In the genomic region with DNA sequence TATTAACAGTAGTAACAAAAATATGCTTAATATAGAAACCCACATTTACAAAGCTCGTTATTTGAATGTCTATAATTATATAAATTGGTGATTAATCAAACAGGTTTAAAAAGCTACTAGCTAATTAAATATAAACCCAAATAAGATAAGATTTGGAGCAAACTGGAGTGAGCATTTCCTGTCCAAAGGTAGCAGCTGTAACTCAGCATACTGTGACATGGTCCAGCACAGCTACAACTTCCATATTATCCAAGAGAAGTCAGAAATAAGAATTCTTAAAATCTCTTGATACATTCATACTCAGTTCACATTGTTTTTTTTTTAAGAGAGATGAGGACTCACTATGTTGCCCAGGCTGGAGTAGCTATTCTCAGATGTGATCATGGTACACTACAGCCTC, we compare ENCODE assay signal across 23 cellular contexts. TPM values are rescaled to one million over a fixed set of nuclear protein-coding genes. Genes with fewer than 3 reads are reported as not detected.
DNase-seq lines count a peak whose midpoint lies in the region; ATAC-seq and TF ChIP-seq lines count a peak whose summit lies in the region.
"Had no signal": no experiment of that assay in that cellular context is flagged by ENCODE, and none has a peak within 500 bp of the region (broad histone marks: within the 10 kb centered on the region; RNA-seq: fewer than 3 reads in every experiment).

No MANE protein-coding gene starts in this region.

- H3K9me3 ChIP-seq in body of pancreas (no peaks in the 10 kb centered on the region), neuronal stem cell (replicated peaks in 1 of 2; ENCODE audit: control insufficient read depth in 2 of 2, insufficient read depth in 1 of 2, low read depth in 1 of 2, low read length in 2 of 2) (peaks cover 0 to 5% of the 10 kb centered on the region in 2 donors), stomach (no peaks in the 10 kb centered on the region)
- H3K9me3 ChIP-seq: A549, Caco-2 had no signal

- no peak overlapping the region for H3K4me3 ChIP-seq in body of pancreas
- H3K4me3 ChIP-seq in neuronal stem cell (ENCODE audit: low read length in 2 of 2) = no peak overlapping the region
- H3K4me3 ChIP-seq in stomach = no peak overlapping the region
- H3K4me3 ChIP-seq: A549; BLaER1 treated with 17β-estradiol and CSF1 and Interleukin-3, amounts not matched to agents 10 nM and 100 nM; GM12878 had no signal

- no peak overlapping the region for H3K9ac ChIP-seq in neuronal stem cell (ENCODE audit: low read depth, low read length, poor library complexity)
- H3K9ac ChIP-seq: BLaER1 treated with 17β-estradiol and CSF1 and Interleukin-3, amounts not matched to agents 10 nM and 100 nM had no signal

- WGBS in body of pancreas, 2 donors = 8 to 15% methylated on average over 1 of the region's 1 CpG
- WGBS in neuronal stem cell (ENCODE audit: extremely low coverage in 2 of 2, insufficient read length in 2 of 2, insufficient replicate concordance in 1 of 2), 2 donors = no CpG with 5 or more reads among the region's 1 CpG
- 31 to 61% (median 55%) methylated on average over 1 of the region's 1 CpG for WGBS in stomach, 5 donors

- H3K79me1 ChIP-seq in neuronal stem cell (ENCODE audit: low read depth, low read length) = no peaks in the 10 kb centered on the region

- H3K18ac ChIP-seq in neuronal stem cell (ENCODE audit: low read length) = no peak overlapping the region

- no peak overlapping the region for H2BK15ac ChIP-seq in neuronal stem cell (ENCODE audit: low read length)

- no peak overlapping the region for H3K23ac ChIP-seq in neuronal stem cell (ENCODE audit: low read depth, low read length, poor library complexity)

- H3K27me3 ChIP-seq in body of pancreas = no peaks in the 10 kb centered on the region
- no peaks in the 10 kb centered on the region for H3K27me3 ChIP-seq in neuronal stem cell (ENCODE audit: control insufficient read depth in 3 of 3, insufficient read depth in 3 of 3, low read depth in 1 of 3, low read length in 3 of 3)
- no peaks in the 10 kb centered on the region for H3K27me3 ChIP-seq in stomach
- H3K27me3 ChIP-seq: BLaER1 treated with 17β-estradiol and CSF1 and Interleukin-3, amounts not matched to agents 10 nM and 100 nM had no signal

- no peak for DNase-seq in body of pancreas
- no peak for DNase-seq in neuronal stem cell (ENCODE audit: low spot score)
- DNase-seq in stomach = no peak
- DNase-seq in medulla oblongata (ENCODE audit: extremely low spot score) = no peak
- no peak for DNase-seq in activated CD8-positive, alpha-beta memory T cell treated with anti-CD3 and anti-CD28 coated beads, Interleukin-2, amount 10 ng/mL, durations not matched to agents 7 days and 5 days
- DNase-seq: AML-193; Caco-2; CD4-positive, alpha-beta T cell; CD8-positive, alpha-beta T cell; DMS 273 treated with DMSO at 0.1 percent for 48 hours; DMS153; DMS53; DMS79; DND-41; EL; GDM1 had no signal

- no peak overlapping the region for H2BK120ac ChIP-seq in neuronal stem cell (ENCODE audit: low read depth, low read length)

- H3K4me1 Mint-ChIP-seq in activated CD8-positive, alpha-beta memory T cell treated with anti-CD3 and anti-CD28 coated beads, Interleukin-2, amount 10 ng/mL, durations not matched to agents 7 days and 5 days = peaks cover 15% of the 10 kb centered on the region

- H2BK5ac ChIP-seq in neuronal stem cell (ENCODE audit: low read length) = no peak overlapping the region

- no peak overlapping the region for H4K8ac ChIP-seq in neuronal stem cell (ENCODE audit: low read depth, low read length)

- H2BK12ac ChIP-seq in neuronal stem cell (ENCODE audit: low read length) = no peak overlapping the region

- TF ChIP-seq POLR2A in body of pancreas (IDR thresholded peaks at IDR 0.05) (no peak), stomach (IDR thresholded peaks at IDR 0.05) (no peak)

- H3K36me3 ChIP-seq in body of pancreas (replicated peaks in 1 of 2; ENCODE audit: insufficient read depth in 1 of 2, low read depth in 2 of 2) (peaks cover 0 to 2% of the 10 kb centered on the region in 2 donors), neuronal stem cell (replicated peaks in 1 of 2; ENCODE audit: control insufficient read depth in 2 of 2, insufficient read depth in 2 of 2, low read length in 2 of 2) (peaks cover 7 to 85% of the 10 kb centered on the region in 2 donors), stomach (peaks cover 0 to 85% (median 70%) of the 10 kb centered on the region in 4 donors)

- no peak overlapping the region for H2AFZ ChIP-seq in neuronal stem cell (ENCODE audit: low read length)

- no peak overlapping the region for H3K27ac Mint-ChIP-seq in activated CD8-positive, alpha-beta memory T cell treated with anti-CD3 and anti-CD28 coated beads, Interleukin-2, amount 10 ng/mL, durations not matched to agents 7 days and 5 days
- H3K27ac Mint-ChIP-seq: B cell; CD4-positive, alpha-beta T cell; CD8-positive, alpha-beta T cell had no signal

- peak overlapping the region in 2 of 4 donors; percentile 28 to 55 for H3K27ac ChIP-seq in body of pancreas
- no peak overlapping the region for H3K27ac ChIP-seq in neuronal stem cell (replicated peaks; ENCODE audit: low read length)
- peak overlapping the region in 3 of 5 donors; percentile 5 to 61 (median 21) for H3K27ac ChIP-seq in stomach
- H3K27ac ChIP-seq: 22Rv1; A549; BLaER1 treated with 17β-estradiol and CSF1 and Interleukin-3, amounts not matched to agents 10 nM and 100 nM; C4-2B had no signal

- no peak for TF ChIP-seq EP300 in stomach (IDR thresholded peaks at IDR 0.05)

- TF ChIP-seq CTCF in body of pancreas (IDR thresholded peaks at IDR 0.05) (no peak), stomach (IDR thresholded peaks at IDR 0.05) (no peak)

- H3K4me1 ChIP-seq in body of pancreas (peaks cover 48% of the 10 kb centered on the region), neuronal stem cell (ENCODE audit: control insufficient read depth in 2 of 2, insufficient read depth in 1 of 2, low read depth in 1 of 2, low read length in 2 of 2) (no peaks in the 10 kb centered on the region), stomach (peaks cover 0 to 8% (median 0%) of the 10 kb centered on the region in 4 donors)
- H3K4me1 ChIP-seq: A549, Caco-2 had no signal

- H3K4me3 Mint-ChIP-seq in activated CD8-positive, alpha-beta memory T cell treated with anti-CD3 and anti-CD28 coated beads, Interleukin-2, amount 10 ng/mL, durations not matched to agents 7 days and 5 days = no peak overlapping the region
- H3K4me3 Mint-ChIP-seq: B cell; CD4-positive, alpha-beta T cell; CD8-positive, alpha-beta T cell had no signal

- intact Hi-C loops in body of pancreas (cut with DNase I) = no loop called here
- intact Hi-C loops in stomach (cut with DNase I; ENCODE audit: low total_unique reads) = no loop called here

- no peaks in the 10 kb centered on the region for H3K27me3 Mint-ChIP-seq in activated CD8-positive, alpha-beta memory T cell treated with anti-CD3 and anti-CD28 coated beads, Interleukin-2, amount 10 ng/mL, durations not matched to agents 7 days and 5 days
- H3K27me3 Mint-ChIP-seq: B cell; CD4-positive, alpha-beta T cell had no signal

- peak overlapping the region; percentile 72 for H4K91ac ChIP-seq in neuronal stem cell (ENCODE audit: low read depth, low read length, poor library complexity)

- no peak overlapping the region for H3K4ac ChIP-seq in neuronal stem cell (ENCODE audit: low read length)

- H3K14ac ChIP-seq in neuronal stem cell (ENCODE audit: low read length) = no peak overlapping the region

- H3K36me3 Mint-ChIP-seq in activated CD8-positive, alpha-beta memory T cell treated with anti-CD3 and anti-CD28 coated beads, Interleukin-2, amount 10 ng/mL, durations not matched to agents 7 days and 5 days = peaks cover 60% of the 10 kb centered on the region

- CTCF ChIA-PET in activated CD8-positive, alpha-beta memory T cell treated with anti-CD3 and anti-CD28 coated beads, Interleukin-2, amount 10 ng/mL, durations not matched to agents 7 days and 5 days (lab: Charles Lee) = interaction anchor here (1.0 kb wide), 1 partner anchor 32 kb away, joined by 3 read pairs; no protein-coding TSS in a partner anchor

- peak; percentile 45 for ATAC-seq in body of pancreas
- ATAC-seq in activated CD8-positive, alpha-beta memory T cell treated with anti-CD3 and anti-CD28 coated beads, Interleukin-2, amount 10 ng/mL, durations not matched to agents 7 days and 5 days = no peak
- ATAC-seq in HG03097 (IDR thresholded peaks at IDR 0.05; ENCODE audit: low FRiP score, unreplicated experiment) = no peak
- ATAC-seq: A549; CD8-positive, alpha-beta T cell; GM12878 had no signal

- H2AK5ac ChIP-seq in neuronal stem cell (ENCODE audit: low read depth, low read length) = no peak overlapping the region

- no peak overlapping the region for H3K4me2 ChIP-seq in neuronal stem cell (ENCODE audit: insufficient read depth, low read length, poor library complexity, severe bottlenecking)
- H3K4me2 ChIP-seq: A549; BLaER1 treated with 17β-estradiol and CSF1 and Interleukin-3, amounts not matched to agents 10 nM and 100 nM had no signal

- H3K9me3 Mint-ChIP-seq in activated CD8-positive, alpha-beta memory T cell treated with anti-CD3 and anti-CD28 coated beads, Interleukin-2, amount 10 ng/mL, durations not matched to agents 7 days and 5 days (ENCODE audit: low read depth) = no peaks in the 10 kb centered on the region
- H3K9me3 Mint-ChIP-seq: CD4-positive, alpha-beta T cell; CD8-positive, alpha-beta T cell had no signal

RNA-seq across cellular contexts. Expression of gene MTRF1, which starts 8.5 kb away (rescaled TPM):
- total RNA-seq in body of pancreas = 10 to 100 TPM; 11.9 to 14.0 TPM
- 11.8 TPM for polyA plus RNA-seq in neuronal stem cell (2013, experiment 1 of 2)
- 11.2 TPM for polyA plus RNA-seq in neuronal stem cell (2013, experiment 2 of 2)
- 10 to 100 TPM in 3 of 5 donors, 1 to 10 TPM in 2; 7.6 to 29.9 (median 13.0) TPM for total RNA-seq in stomach
- polyA plus RNA-seq in stomach = 10 to 100 TPM in 1 of 3 donors, 1 to 10 TPM in 2; 6.4 to 11.8 (median 7.4) TPM
- 10 to 100 TPM; 22.2 to 23.3 TPM for total RNA-seq in activated CD8-positive, alpha-beta memory T cell treated with anti-CD3 and anti-CD28 coated beads, Interleukin-2, amount 10 ng/mL, durations not matched to agents 7 days and 5 days

RNA-seq across cellular contexts. Expression of gene NAA16, which starts 56.2 kb away (rescaled TPM):
- total RNA-seq in body of pancreas (10 to 100 TPM; 47.8 to 50.6 TPM), stomach (100 to 1,000 TPM in 1 of 5 donors, 10 to 100 TPM in 4; 19.4 to 114 (median 46.7) TPM)
- 29.2 TPM for polyA plus RNA-seq in neuronal stem cell (2013, experiment 1 of 2)
- 33.4 TPM for polyA plus RNA-seq in neuronal stem cell (2013, experiment 2 of 2)
- polyA plus RNA-seq in stomach = 10 to 100 TPM in 1 of 3 donors, 1 to 10 TPM in 2; 6.0 to 11.9 (median 8.5) TPM
- total RNA-seq in activated CD8-positive, alpha-beta memory T cell treated with anti-CD3 and anti-CD28 coated beads, Interleukin-2, amount 10 ng/mL, durations not matched to agents 7 days and 5 days = 10 to 100 TPM; 27.8 to 27.9 TPM
